ENCODE assay signal across 25 cellular contexts in genomic region chr17:79465011-79466006, GRCh38.
DNase-seq lines count a peak whose midpoint lies in the region; ATAC-seq, FAIRE-seq and TF ChIP-seq lines count a peak whose summit lies in the region.
"Had no signal": no experiment of that assay in that cellular context is flagged by ENCODE, and none has a peak within 500 bp of the region (broad histone marks: within the 10 kb centered on the region; RNA-seq: fewer than 3 reads in every experiment).

No MANE protein-coding gene starts in this region.

- peak overlapping the region in 8 of 11 experiments; percentile 16 to 83 (median 68); a peak in 17 of 22 replicates for H3K4me2 ChIP-seq in BLaER1 treated with 17β-estradiol and CSF1 and Interleukin-3, amounts not matched to agents 10 nM and 100 nM
- H3K4me2 ChIP-seq: hepatocyte had no signal

- H3K27ac Mint-ChIP-seq in osteocyte (ENCODE audit: unreplicated experiment) = peak overlapping the region; percentile 77
- H3K27ac Mint-ChIP-seq: stimulated activated memory B cell treated with anti-CD40 and anti-IgM and Interleukin-4, amounts not matched to agents 10 μg/mL and 1 μg/mL and 100 μg/mL, for 72 hours had no signal

- no peaks in the 10 kb centered on the region for H3K36me3 Mint-ChIP-seq in osteocyte (ENCODE audit: unreplicated experiment)
- H3K36me3 Mint-ChIP-seq: stimulated activated memory B cell treated with anti-CD40 and anti-IgM and Interleukin-4, amounts not matched to agents 10 μg/mL and 1 μg/mL and 100 μg/mL, for 72 hours had no signal

- H3K4me3 Mint-ChIP-seq in osteocyte (ENCODE audit: unreplicated experiment) = no peak overlapping the region
- H3K4me3 Mint-ChIP-seq: stimulated activated memory B cell treated with anti-CD40 and anti-IgM and Interleukin-4, amounts not matched to agents 10 μg/mL and 1 μg/mL and 100 μg/mL, for 72 hours had no signal

- peak; percentile 99 for DNase-seq in NCI-H524 treated with DMSO at 0.1 percent for 48 hours (lab: John Stamatoyannopoulos, UW)
- peak in 5 of 10 donors; percentile 47 to 65 (median 58) for DNase-seq in dorsolateral prefrontal cortex
- DNase-seq in osteocyte (ENCODE audit: extremely low spot score, unreplicated experiment) = no peak
- DNase-seq in left colon = no peak
- DNase-seq in AG20443 (ENCODE audit: low spot score) = no peak
- no peak for DNase-seq in activated CD4-positive, CD25-positive, alpha-beta regulatory T cell treated with anti-CD3 and anti-CD28 coated beads, Interleukin-2, amount 50 U/mL, for 72 hours
- DNase-seq in HTR-8/SVneo (ENCODE audit: insufficient read length, low spot score) = no peak
- DNase-seq: activated CD4-positive, alpha-beta T cell treated with anti-CD3 and anti-CD28 coated beads for 4 hours; activated CD8-positive, alpha-beta memory T cell treated with anti-CD3 and anti-CD28 coated beads, Interleukin-2, amount 50 U/mL, for 48 hours; EL; NCI-H2029 treated with DMSO at 0.1 percent for 48 hours; NCI-H526 treated with DMSO at 0.1 percent for 48 hours; stimulated activated CD4-positive, alpha-beta T cell treated with anti-CD3 and anti-CD28 coated beads, Interleukin-15, amount 100 ng/mL, for 24 hours; T1000; tibial artery had no signal

- no peak for FAIRE-seq in HTR-8/SVneo (lab: Jason Lieb, UNC)
- FAIRE-seq: GM19239, keratinocyte had no signal

- no peak overlapping the region for H3K27ac ChIP-seq in BLaER1 treated with 17β-estradiol and CSF1 and Interleukin-3, amounts not matched to agents 10 nM and 100 nM
- H3K27ac ChIP-seq in dorsolateral prefrontal cortex = peak overlapping the region in 58 of 59 donors; percentile 36 to 97 (median 82)
- H3K27ac ChIP-seq: hepatocyte, HL-60, neutrophil, right atrium auricular region, SK-N-MC, tibial artery had no signal

- intact Hi-C loops in dorsolateral prefrontal cortex (cut with DNase I) = no loop called here
- intact Hi-C loops in left colon (cut with DNase I, micrococcal nuclease) = no loop called here

- H3K9me3 Mint-ChIP-seq in osteocyte (ENCODE audit: unreplicated experiment) = no peaks in the 10 kb centered on the region
- H3K9me3 Mint-ChIP-seq: stimulated activated memory B cell treated with anti-CD40 and anti-IgM and Interleukin-4, amounts not matched to agents 10 μg/mL and 1 μg/mL and 100 μg/mL, for 72 hours had no signal

- H3K27me3 ChIP-seq in BLaER1 treated with 17β-estradiol and CSF1 and Interleukin-3, amounts not matched to agents 10 nM and 100 nM = peaks cover 0 to 17% (median 0%) of the 10 kb centered on the region in 11 experiments; a peak in 11 of 22 replicates
- H3K27me3 ChIP-seq in dorsolateral prefrontal cortex = peaks cover 0 to 13% (median 0%) of the 10 kb centered on the region in 45 donors
- H3K27me3 ChIP-seq: neutrophil, right atrium auricular region had no signal

- no peak for TF ChIP-seq CTCF in dorsolateral prefrontal cortex (IDR thresholded peaks at IDR 0.05 in 54 of 56, conservative IDR thresholded peaks at IDR 0.05 in 2 of 56; ENCODE audit: low read depth in 1 of 56, partially characterized antibody in 56 of 56)
- TF ChIP-seq CTCF in osteocyte (IDR thresholded peaks at IDR 0.05) = no peak

- peaks cover 0 to 41% (median 35%) of the 10 kb centered on the region in 10 experiments; a peak in 16 of 20 replicates for H3K4me1 ChIP-seq in BLaER1 treated with 17β-estradiol and CSF1 and Interleukin-3, amounts not matched to agents 10 nM and 100 nM
- H3K4me1 ChIP-seq: right atrium auricular region, tibial artery had no signal

- H3K36me3 ChIP-seq in BLaER1 treated with 17β-estradiol and CSF1 and Interleukin-3, amounts not matched to agents 10 nM and 100 nM = no peaks in the 10 kb centered on the region
- H3K36me3 ChIP-seq: neutrophil, right atrium auricular region, tibial artery had no signal

- H3K9ac ChIP-seq in BLaER1 treated with 17β-estradiol and CSF1 and Interleukin-3, amounts not matched to agents 10 nM and 100 nM = no peak overlapping the region

- peaks cover 0 to 17% (median 0%) of the 10 kb centered on the region in 11 experiments; a peak in 5 of 22 replicates for H3K9me3 ChIP-seq in BLaER1 treated with 17β-estradiol and CSF1 and Interleukin-3, amounts not matched to agents 10 nM and 100 nM (replicated peaks in 1 of 11)
- H3K9me3 ChIP-seq: neutrophil, right atrium auricular region, tibial artery had no signal

- H3K4me1 Mint-ChIP-seq in osteocyte (ENCODE audit: unreplicated experiment) = peaks cover 28% of the 10 kb centered on the region
- H3K4me1 Mint-ChIP-seq: stimulated activated memory B cell treated with anti-CD40 and anti-IgM and Interleukin-4, amounts not matched to agents 10 μg/mL and 1 μg/mL and 100 μg/mL, for 72 hours had no signal

- no peak overlapping the region for H3K4me3 ChIP-seq in BLaER1 treated with 17β-estradiol and CSF1 and Interleukin-3, amounts not matched to agents 10 nM and 100 nM
- peak overlapping the region in 6 of 59 donors; percentile 3 to 23 (median 12) for H3K4me3 ChIP-seq in dorsolateral prefrontal cortex
- H3K4me3 ChIP-seq: hepatocyte, right atrium auricular region, SK-N-MC, tibial artery had no signal

- ATAC-seq in left colon = no peak
- ATAC-seq: HCT116; stimulated activated memory B cell treated with anti-CD40 and anti-IgM and Interleukin-4, amounts not matched to agents 10 μg/mL and 1 μg/mL and 100 μg/mL, for 72 hours had no signal

- no peaks in the 10 kb centered on the region for H3K27me3 Mint-ChIP-seq in osteocyte (ENCODE audit: unreplicated experiment)

- 0 out of 22 replicates have a peak, but pooled peaks cover 0 to 8% (median 0%) of the 10 kb centered on the region in 11 experiments for H4K20me1 ChIP-seq in BLaER1 treated with 17β-estradiol and CSF1 and Interleukin-3, amounts not matched to agents 10 nM and 100 nM

Comparison
In these comparisons a context has a peak if more than half of its experiments do, and no peak if none do; other contexts are left out.
1. H3K27ac ChIP-seq: peak in dorsolateral prefrontal cortex (58 of 59); none in BLaER1 treated with 17β-estradiol and CSF1 and Interleukin-3, amounts not matched to agents 10 nM and 100 nM (0 of 11).